17 cellular contexts compared by ENCODE assay signal in the genomic region with DNA sequence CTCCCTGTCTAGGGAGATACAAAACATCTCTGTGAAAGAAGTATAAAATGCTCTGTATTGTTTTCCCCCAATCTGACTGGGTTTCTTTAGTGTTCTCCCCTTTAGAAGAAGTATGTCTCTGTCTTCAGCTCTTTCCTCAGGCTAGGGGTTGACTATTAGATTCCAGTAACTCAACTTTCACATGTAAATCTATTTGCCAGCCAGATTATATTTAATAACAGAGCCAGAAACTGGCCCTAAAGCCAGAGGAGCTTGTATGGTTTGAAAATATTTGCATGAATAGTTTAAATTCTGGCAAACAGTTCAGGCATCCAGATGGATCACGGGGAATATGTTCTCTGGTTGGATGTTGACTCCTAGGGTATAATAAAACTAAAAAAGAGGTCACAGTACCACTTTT. TPM values are rescaled to one million over a fixed set of nuclear protein-coding genes. Genes with fewer than 3 reads are reported as not detected.
"Had no signal": no experiment of that assay in that cellular context is flagged by ENCODE, and none has a peak within 500 bp of the region (broad histone marks: within the 10 kb centered on the region; RNA-seq: fewer than 3 reads in every experiment).

No MANE protein-coding gene starts in this region.

- H3K4me1 Mint-ChIP-seq: activated T-helper 17 cell treated with anti-CD3 and anti-CD28 coated beads, Interleukin-2, amount 50 U/mL, for 72 hours; immature natural killer cell; neural progenitor cell; T-helper 17 cell; WTC11 had no signal

- H3K27ac ChIP-seq: esophagus squamous epithelium, neural progenitor cell had no signal

- H3K27me3 ChIP-seq: esophagus squamous epithelium, neural progenitor cell, pancreas, stomach had no signal

- H3K9me3 ChIP-seq: pancreas had no signal

- H3K27me3 Mint-ChIP-seq: activated CD4-positive, alpha-beta T cell treated with anti-CD3 and anti-CD28 coated beads, Interleukin-2, amount 10 ng/mL, durations not matched to agents 7 days and 5 days; T-helper 17 cell had no signal

- H2AFZ ChIP-seq: neural progenitor cell had no signal

- H3K4me2 ChIP-seq: neural progenitor cell had no signal

- H3K4me1 ChIP-seq: esophagus squamous epithelium, neural progenitor cell had no signal

- H3K36me3 Mint-ChIP-seq: neural progenitor cell had no signal

- H3K4me3 ChIP-seq: esophagus squamous epithelium, neural progenitor cell, pancreas, skin epidermis, stomach, thoracic aorta had no signal

- ATAC-seq: activated T-helper 17 cell treated with anti-CD3 and anti-CD28 coated beads, Interleukin-2, amount 50 U/mL, for 72 hours; pancreas; T-helper 17 cell; WTC11 had no signal

- H3K36me3 ChIP-seq: esophagus squamous epithelium, neural progenitor cell, pancreas, stomach, thoracic aorta had no signal

- DNase-seq: activated CD4-positive, alpha-beta T cell treated with anti-CD3 and anti-CD28 coated beads, Interleukin-2, amount 10 ng/mL, durations not matched to agents 7 days and 5 days; activated CD8-positive, alpha-beta memory T cell treated with anti-CD3 and anti-CD28 coated beads for 24 hours; activated naive CD4-positive, alpha-beta T cell treated with anti-CD3 and anti-CD28 coated beads for 36 hours; central memory CD4-positive, alpha-beta T cell; esophagus squamous epithelium; immature natural killer cell; left cardiac atrium; pancreas; stomach; T-helper 17 cell had no signal

- H3K27ac Mint-ChIP-seq: activated CD4-positive, alpha-beta T cell treated with anti-CD3 and anti-CD28 coated beads, Interleukin-2, amount 10 ng/mL, durations not matched to agents 7 days and 5 days; activated naive CD4-positive, alpha-beta T cell treated with anti-CD3 and anti-CD28 coated beads for 36 hours; activated T-helper 17 cell treated with anti-CD3 and anti-CD28 coated beads, Interleukin-2, amount 50 U/mL, for 72 hours; immature natural killer cell; neural progenitor cell; T-helper 17 cell; WTC11 had no signal

- H3K4me3 Mint-ChIP-seq: activated CD4-positive, alpha-beta T cell treated with anti-CD3 and anti-CD28 coated beads, Interleukin-2, amount 10 ng/mL, durations not matched to agents 7 days and 5 days; activated naive CD4-positive, alpha-beta T cell treated with anti-CD3 and anti-CD28 coated beads for 36 hours; activated T-helper 17 cell treated with anti-CD3 and anti-CD28 coated beads, Interleukin-2, amount 50 U/mL, for 72 hours; immature natural killer cell; neural progenitor cell; T-helper 17 cell; WTC11 had no signal

RNA-seq across cellular contexts. Expression of gene CYSLTR2, which starts 22.3 kb away (rescaled TPM):
- total RNA-seq: dermis microvascular lymphatic vessel endothelial cell, lung microvascular endothelial cell, WTC11 had no signal
